In the genomic region with DNA sequence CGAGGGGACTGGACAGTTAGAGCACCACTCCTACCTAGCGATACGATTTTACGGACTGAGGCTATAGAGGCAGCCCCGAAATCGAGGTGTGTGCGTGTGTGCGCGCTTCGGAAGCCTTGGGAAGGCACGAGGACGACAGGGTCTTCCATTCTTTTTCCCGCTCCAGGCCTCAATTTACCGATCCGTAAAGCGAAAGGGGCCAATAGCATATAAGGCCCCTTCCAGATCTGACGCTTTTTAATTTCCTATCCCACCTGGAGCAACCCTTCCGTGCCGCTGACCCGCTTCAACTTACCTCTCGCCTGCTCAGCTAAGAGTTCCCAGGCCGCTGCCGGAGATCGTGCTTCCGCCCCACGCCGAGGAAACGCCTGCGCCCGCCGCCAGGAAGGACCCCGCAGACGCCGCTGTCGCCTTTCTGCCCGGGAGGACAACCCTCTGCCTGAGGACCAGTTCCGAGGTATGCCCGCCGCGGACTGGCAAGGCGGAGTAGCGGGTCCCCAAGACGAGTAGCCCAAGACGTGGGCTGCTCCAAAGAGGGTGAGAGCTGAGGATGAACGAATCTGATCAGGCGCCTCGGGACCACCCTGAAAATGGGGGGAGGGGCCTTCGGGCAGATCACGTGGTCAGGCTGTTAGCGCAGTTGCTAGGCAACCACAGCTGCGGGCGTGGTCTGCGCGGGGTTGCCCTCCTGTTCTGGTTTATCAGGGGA, we compare ENCODE assay signal across 1 cellular context.
TF ChIP-seq lines count a peak whose summit lies in the region.

EFTUD2 (minus strand) TSS at position 372 of the 709 bp plus-strand sequence. CDS start 4,924 bp downstream, outside the sequence.

TF ChIP-seq in HepG2, 621 proteins besides CTCF, POLR2A, EP300 and RAD21 (continued from another document and continues in another):
- TF ChIP-seq ZNF335 (CRISPR knock-in tag; IDR thresholded peaks at IDR 0.05) (peak; percentile 100), ZNF331 (CRISPR knock-in tag; IDR thresholded peaks at IDR 0.05) (peak; percentile 87), MLLT10 (CRISPR knock-in tag; IDR thresholded peaks at IDR 0.05) (no peak), ATF5 (CRISPR knock-in tag; IDR thresholded peaks at IDR 0.05; ENCODE audit: low read depth) (peak; percentile 69; the same call in 1 of the 2 replicates), SRY (CRISPR knock-in tag; IDR thresholded peaks at IDR 0.05) (peak; percentile 96), GATAD1 (CRISPR knock-in tag; IDR thresholded peaks at IDR 0.05) (peak; percentile 100), ZNF235 (CRISPR knock-in tag; IDR thresholded peaks at IDR 0.05; ENCODE audit: borderline replicate concordance) (0 out of 2 replicates have a peak, but pooled peaks have one; percentile 71), SMAD3 (CRISPR knock-in tag; IDR thresholded peaks at IDR 0.05) (peak; percentile 96), NRL (CRISPR knock-in tag; IDR thresholded peaks at IDR 0.05; ENCODE audit: borderline replicate concordance) (peak; percentile 97), ZEB1 (IDR thresholded peaks at IDR 0.05; ENCODE audit: insufficient replicate concordance, low read depth) (no peak), SSRP1 (CRISPR knock-in tag; IDR thresholded peaks at IDR 0.05) (no peak), RBM39 (IDR thresholded peaks at IDR 0.05; ENCODE audit: low read depth, low read length, poor library complexity, severe bottlenecking) (no peak), ARNT2 (CRISPR knock-in tag; IDR thresholded peaks at IDR 0.05; ENCODE audit: low read depth) (no peak), ZNF574 (CRISPR knock-in tag; IDR thresholded peaks at IDR 0.05) (peak; percentile 96), ZNF646 (CRISPR knock-in tag; IDR thresholded peaks at IDR 0.05) (no peak), RFX3 (CRISPR knock-in tag; IDR thresholded peaks at IDR 0.05) (peak; percentile 93), ZBTB34 (CRISPR knock-in tag; IDR thresholded peaks at IDR 0.05) (peak; percentile 53; the same call in 1 of the 2 replicates), HOXA9 (CRISPR knock-in tag; IDR thresholded peaks at IDR 0.05; ENCODE audit: borderline replicate concordance) (peak; percentile 90; the same call in 1 of the 2 replicates), ZNF777 (CRISPR knock-in tag; IDR thresholded peaks at IDR 0.05) (peak; percentile 59; the same call in 1 of the 2 replicates), EHMT2 (IDR thresholded peaks at IDR 0.05; ENCODE audit: borderline replicate concordance, low read depth, low read length) (no peak), ARNT (IDR thresholded peaks at IDR 0.05) (no peak), TBL1XR1 (IDR thresholded peaks at IDR 0.05; ENCODE audit: borderline replicate concordance, low read length, partially characterized antibody) (peak; percentile 46), CREB1 (IDR thresholded peaks at IDR 0.05) (peak; percentile 97), CREB1 (CRISPR knock-in tag; IDR thresholded peaks at IDR 0.05) (peak; percentile 98), SUZ12 (IDR thresholded peaks at IDR 0.05; ENCODE audit: low read depth, low read length) (no peak), BCL3 (CRISPR knock-in tag; IDR thresholded peaks at IDR 0.05) (peak; percentile 74; the same call in 1 of the 2 replicates), ZNF761 (CRISPR knock-in tag; conservative IDR thresholded peaks at IDR 0.05) (peak; percentile 85), ZFAT (CRISPR knock-in tag; conservative IDR thresholded peaks at IDR 0.05) (no peak), ASH2L (IDR thresholded peaks at IDR 0.05; ENCODE audit: insufficient read length, low read depth, low read length) (peak; percentile 99), ZBTB14 (CRISPR knock-in tag; IDR thresholded peaks at IDR 0.05) (no peak), NAIF1 (CRISPR knock-in tag; IDR thresholded peaks at IDR 0.05; ENCODE audit: borderline replicate concordance) (peak; percentile 99), ZKSCAN5 (CRISPR knock-in tag; IDR thresholded peaks at IDR 0.05) (no peak)
- TF ChIP-seq, protein P1, sequence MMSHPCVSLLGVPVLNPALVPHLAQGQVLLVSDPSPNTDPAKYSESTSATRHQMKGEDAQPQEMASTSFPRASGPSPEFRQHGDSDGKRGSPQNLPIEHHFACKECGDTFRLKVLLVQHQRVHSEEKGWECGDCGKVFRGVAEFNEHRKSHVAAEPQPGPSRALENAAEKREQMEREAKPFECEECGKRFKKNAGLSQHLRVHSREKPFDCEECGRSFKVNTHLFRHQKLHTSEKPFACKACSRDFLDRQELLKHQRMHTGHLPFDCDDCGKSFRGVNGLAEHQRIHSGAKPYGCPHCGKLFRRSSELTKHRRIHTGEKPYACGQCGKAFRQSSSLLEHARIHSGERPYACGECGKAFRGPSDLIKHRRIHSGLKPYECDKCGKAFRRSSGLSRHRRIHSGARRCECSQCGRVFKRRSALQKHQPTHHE (CRISPR knock-in tag; IDR thresholded peaks at IDR 0.05; ENCODE audit: borderline replicate concordance): peak; percentile 95
- TF ChIP-seq, protein P2, sequence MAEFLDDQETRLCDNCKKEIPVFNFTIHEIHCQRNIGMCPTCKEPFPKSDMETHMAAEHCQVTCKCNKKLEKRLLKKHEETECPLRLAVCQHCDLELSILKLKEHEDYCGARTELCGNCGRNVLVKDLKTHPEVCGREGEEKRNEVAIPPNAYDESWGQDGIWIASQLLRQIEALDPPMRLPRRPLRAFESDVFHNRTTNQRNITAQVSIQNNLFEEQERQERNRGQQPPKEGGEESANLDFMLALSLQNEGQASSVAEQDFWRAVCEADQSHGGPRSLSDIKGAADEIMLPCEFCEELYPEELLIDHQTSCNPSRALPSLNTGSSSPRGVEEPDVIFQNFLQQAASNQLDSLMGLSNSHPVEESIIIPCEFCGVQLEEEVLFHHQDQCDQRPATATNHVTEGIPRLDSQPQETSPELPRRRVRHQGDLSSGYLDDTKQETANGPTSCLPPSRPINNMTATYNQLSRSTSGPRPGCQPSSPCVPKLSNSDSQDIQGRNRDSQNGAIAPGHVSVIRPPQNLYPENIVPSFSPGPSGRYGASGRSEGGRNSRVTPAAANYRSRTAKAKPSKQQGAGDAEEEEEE (CRISPR knock-in tag; IDR thresholded peaks at IDR 0.05; ENCODE audit: borderline replicate concordance): peak; percentile 97; the same call in 1 of the 2 replicates
- TF ChIP-seq, protein P3, sequence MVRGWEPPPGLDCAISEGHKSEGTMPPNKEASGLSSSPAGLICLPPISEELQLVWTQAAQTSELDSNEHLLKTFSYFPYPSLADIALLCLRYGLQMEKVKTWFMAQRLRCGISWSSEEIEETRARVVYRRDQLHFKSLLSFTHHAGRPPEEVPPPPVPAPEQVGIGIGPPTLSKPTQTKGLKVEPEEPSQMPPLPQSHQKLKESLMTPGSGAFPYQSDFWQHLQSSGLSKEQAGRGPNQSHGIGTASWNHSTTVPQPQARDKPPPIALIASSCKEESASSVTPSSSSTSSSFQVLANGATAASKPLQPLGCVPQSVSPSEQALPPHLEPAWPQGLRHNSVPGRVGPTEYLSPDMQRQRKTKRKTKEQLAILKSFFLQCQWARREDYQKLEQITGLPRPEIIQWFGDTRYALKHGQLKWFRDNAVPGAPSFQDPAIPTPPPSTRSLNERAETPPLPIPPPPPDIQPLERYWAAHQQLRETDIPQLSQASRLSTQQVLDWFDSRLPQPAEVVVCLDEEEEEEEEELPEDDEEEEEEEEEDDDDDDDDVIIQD (CRISPR knock-in tag; IDR thresholded peaks at IDR 0.05; ENCODE audit: low read depth): peak; percentile 73; the same call in 1 of the 2 replicates
